Comparison of ENCODE assay signal across 1 cellular context in genomic region chr14:33812596-33812995, GRCh38.
A peak's percentile ranks its signal among the peaks of the same experiment; 100 is the strongest.
TF ChIP-seq lines count a peak whose summit lies in the region.

No MANE protein-coding gene starts in this region.

TF ChIP-seq in K562, 482 proteins besides CTCF, POLR2A, EP300 and RAD21 (continued from another document and continues in another):
- TF ChIP-seq VEZF1 (CRISPR knock-in tag; IDR thresholded peaks at IDR 0.05) (no peak), SRSF7 (optimal IDR thresholded peaks at IDR 0.05; ENCODE audit: low read depth, low read length) (no peak), NCOR1 (IDR thresholded peaks at IDR 0.05) (peak; percentile 24; the same call in 1 of the 2 replicates), EP400 (IDR thresholded peaks at IDR 0.05) (no peak), DLX4 (CRISPR knock-in tag; IDR thresholded peaks at IDR 0.05) (no peak), ELF2 (CRISPR knock-in tag; IDR thresholded peaks at IDR 0.05) (no peak), CBX3 (IDR thresholded peaks at IDR 0.05; ENCODE audit: borderline replicate concordance in 1 of 2, low read length in 2 of 2) (0 out of 3 replicates have a peak, but pooled peaks of 1 of the 2 experiments have one; percentile 32), SMARCA4 (IDR thresholded peaks at IDR 0.05) (peak; percentile 53; the same call in 1 of the 2 replicates), ZNF232 (CRISPR knock-in tag; IDR thresholded peaks at IDR 0.05) (no peak), CBX1 (IDR thresholded peaks at IDR 0.05; ENCODE audit: low read depth) (no peak), CHCHD3 (CRISPR knock-in tag; IDR thresholded peaks at IDR 0.05) (no peak), GATAD2A (IDR thresholded peaks at IDR 0.05) (0 out of 2 replicates have a peak, but pooled peaks have one; percentile 26), TAF9B (IDR thresholded peaks at IDR 0.05; ENCODE audit: partially characterized antibody) (no peak), MTF1 (CRISPR knock-in tag; IDR thresholded peaks at IDR 0.05; ENCODE audit: borderline replicate concordance) (no peak), ATF1 (CRISPR knock-in tag; IDR thresholded peaks at IDR 0.05) (no peak), ATF1 (tag; IDR thresholded peaks at IDR 0.05) (no peak), HOXB6 (CRISPR knock-in tag; IDR thresholded peaks at IDR 0.05; ENCODE audit: borderline replicate concordance) (no peak), ZBTB7A (IDR thresholded peaks at IDR 0.05; ENCODE audit: borderline replicate concordance, control insufficient read depth, low read depth, low read length) (no peak), BCOR (IDR thresholded peaks at IDR 0.05) (peak; percentile 90), FOS (IDR thresholded peaks at IDR 0.05; ENCODE audit: extremely low read depth, insufficient read length) (no peak), CHAMP1 (IDR thresholded peaks at IDR 0.05) (no peak), RBM25 (IDR thresholded peaks at IDR 0.05; ENCODE audit: low read depth, low read length, severe bottlenecking) (peak; percentile 96), ZNF707 (CRISPR knock-in tag; conservative IDR thresholded peaks at IDR 0.05) (no peak), MAFG (tag; conservative IDR thresholded peaks at IDR 0.05) (no peak), ARID1B (IDR thresholded peaks at IDR 0.05) (peak; percentile 81), PHF20 (IDR thresholded peaks at IDR 0.05; ENCODE audit: partially characterized antibody) (no peak), SMAD4 (CRISPR knock-in tag; conservative IDR thresholded peaks at IDR 0.05) (no peak), CXXC5 (CRISPR knock-in tag; IDR thresholded peaks at IDR 0.05) (no peak), ZNF699 (CRISPR knock-in tag; IDR thresholded peaks at IDR 0.05; ENCODE audit: insufficient replicate concordance) (no peak), NEUROD1 (IDR thresholded peaks at IDR 0.05; ENCODE audit: borderline replicate concordance, low read depth, low read length, partially characterized antibody) (no peak), HDAC1 (IDR thresholded peaks at IDR 0.05) (peak in 1 of 2 experiments; percentile 32; a peak in 1 of 4 replicates), KLF13 (tag; IDR thresholded peaks at IDR 0.05; ENCODE audit: borderline replicate concordance, low read depth) (no peak), FOXK2 (conservative IDR thresholded peaks at IDR 0.05 in 1 of 2, IDR thresholded peaks at IDR 0.05 in 1 of 2; ENCODE audit: low read depth in 2 of 2) (0 out of 4 replicates have a peak, but pooled peaks of 1 of the 2 experiments have one; percentile 41), GABPB1 (CRISPR knock-in tag; IDR thresholded peaks at IDR 0.05) (no peak), ZNF146 (CRISPR knock-in tag; IDR thresholded peaks at IDR 0.05; ENCODE audit: unreplicated experiment) (no peak), FOXA1 (IDR thresholded peaks at IDR 0.05; ENCODE audit: borderline replicate concordance) (no peak), WHSC1 (IDR thresholded peaks at IDR 0.05; ENCODE audit: low read length) (no peak), SETDB1 (IDR thresholded peaks at IDR 0.05; ENCODE audit: low read length) (no peak), POLR2H (tag; IDR thresholded peaks at IDR 0.05; ENCODE audit: low read depth) (no peak), TCF3 (CRISPR knock-in tag; IDR thresholded peaks at IDR 0.05) (peak; percentile 72), RAD51 (IDR thresholded peaks at IDR 0.05; ENCODE audit: borderline replicate concordance, low read depth) (no peak), CCNT2 (IDR thresholded peaks at IDR 0.05; ENCODE audit: borderline replicate concordance, extremely low read depth, insufficient read length, low read depth, low read length) (peak; percentile 24), MAX (CRISPR knock-in tag; IDR thresholded peaks at IDR 0.05) (no peak), PHB (CRISPR knock-in tag; IDR thresholded peaks at IDR 0.05) (no peak), ADNP (tag; IDR thresholded peaks at IDR 0.05) (peak; percentile 83), ZNF644 (tag; IDR thresholded peaks at IDR 0.05; ENCODE audit: low read depth) (no peak), ESRRA (IDR thresholded peaks at IDR 0.05; ENCODE audit: borderline replicate concordance, low read depth) (peak; percentile 95)
- TF ChIP-seq, protein P1, sequence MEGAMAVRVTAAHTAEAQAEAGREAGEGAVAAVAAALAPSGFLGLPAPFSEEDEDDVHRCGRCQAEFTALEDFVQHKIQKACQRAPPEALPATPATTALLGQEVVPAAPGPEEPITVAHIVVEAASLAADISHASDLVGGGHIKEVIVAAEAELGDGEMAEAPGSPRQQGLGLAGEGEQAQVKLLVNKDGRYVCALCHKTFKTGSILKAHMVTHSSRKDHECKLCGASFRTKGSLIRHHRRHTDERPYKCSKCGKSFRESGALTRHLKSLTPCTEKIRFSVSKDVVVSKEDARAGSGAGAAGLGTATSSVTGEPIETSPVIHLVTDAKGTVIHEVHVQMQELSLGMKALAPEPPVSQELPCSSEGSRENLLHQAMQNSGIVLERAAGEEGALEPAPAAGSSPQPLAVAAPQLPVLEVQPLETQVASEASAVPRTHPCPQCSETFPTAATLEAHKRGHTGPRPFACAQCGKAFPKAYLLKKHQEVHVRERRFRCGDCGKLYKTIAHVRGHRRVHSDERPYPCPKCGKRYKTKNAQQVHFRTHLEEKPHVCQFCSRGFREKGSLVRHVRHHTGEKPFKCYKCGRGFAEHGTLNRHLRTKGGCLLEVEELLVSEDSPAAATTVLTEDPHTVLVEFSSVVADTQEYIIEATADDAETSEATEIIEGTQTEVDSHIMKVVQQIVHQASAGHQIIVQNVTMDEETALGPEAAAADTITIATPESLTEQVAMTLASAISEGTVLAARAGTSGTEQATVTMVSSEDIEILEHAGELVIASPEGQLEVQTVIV (CRISPR knock-in tag; IDR thresholded peaks at IDR 0.05; ENCODE audit: borderline replicate concordance) = no peak
- TF ChIP-seq, protein P2, sequence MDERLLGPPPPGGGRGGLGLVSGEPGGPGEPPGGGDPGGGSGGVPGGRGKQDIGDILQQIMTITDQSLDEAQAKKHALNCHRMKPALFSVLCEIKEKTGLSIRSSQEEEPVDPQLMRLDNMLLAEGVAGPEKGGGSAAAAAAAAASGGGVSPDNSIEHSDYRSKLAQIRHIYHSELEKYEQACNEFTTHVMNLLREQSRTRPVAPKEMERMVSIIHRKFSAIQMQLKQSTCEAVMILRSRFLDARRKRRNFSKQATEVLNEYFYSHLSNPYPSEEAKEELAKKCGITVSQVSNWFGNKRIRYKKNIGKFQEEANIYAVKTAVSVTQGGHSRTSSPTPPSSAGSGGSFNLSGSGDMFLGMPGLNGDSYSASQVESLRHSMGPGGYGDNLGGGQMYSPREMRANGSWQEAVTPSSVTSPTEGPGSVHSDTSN (CRISPR knock-in tag; IDR thresholded peaks at IDR 0.05; ENCODE audit: low read depth) = no peak
- TF ChIP-seq, protein P2 (tag; conservative IDR thresholded peaks at IDR 0.05; ENCODE audit: low read depth) = peak; percentile 45; the same call in 1 of the 2 replicates
- TF ChIP-seq, protein P3, sequence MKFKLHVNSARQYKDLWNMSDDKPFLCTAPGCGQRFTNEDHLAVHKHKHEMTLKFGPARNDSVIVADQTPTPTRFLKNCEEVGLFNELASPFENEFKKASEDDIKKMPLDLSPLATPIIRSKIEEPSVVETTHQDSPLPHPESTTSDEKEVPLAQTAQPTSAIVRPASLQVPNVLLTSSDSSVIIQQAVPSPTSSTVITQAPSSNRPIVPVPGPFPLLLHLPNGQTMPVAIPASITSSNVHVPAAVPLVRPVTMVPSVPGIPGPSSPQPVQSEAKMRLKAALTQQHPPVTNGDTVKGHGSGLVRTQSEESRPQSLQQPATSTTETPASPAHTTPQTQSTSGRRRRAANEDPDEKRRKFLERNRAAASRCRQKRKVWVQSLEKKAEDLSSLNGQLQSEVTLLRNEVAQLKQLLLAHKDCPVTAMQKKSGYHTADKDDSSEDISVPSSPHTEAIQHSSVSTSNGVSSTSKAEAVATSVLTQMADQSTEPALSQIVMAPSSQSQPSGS (CRISPR knock-in tag; IDR thresholded peaks at IDR 0.05) = no peak
- TF ChIP-seq, protein P4, sequence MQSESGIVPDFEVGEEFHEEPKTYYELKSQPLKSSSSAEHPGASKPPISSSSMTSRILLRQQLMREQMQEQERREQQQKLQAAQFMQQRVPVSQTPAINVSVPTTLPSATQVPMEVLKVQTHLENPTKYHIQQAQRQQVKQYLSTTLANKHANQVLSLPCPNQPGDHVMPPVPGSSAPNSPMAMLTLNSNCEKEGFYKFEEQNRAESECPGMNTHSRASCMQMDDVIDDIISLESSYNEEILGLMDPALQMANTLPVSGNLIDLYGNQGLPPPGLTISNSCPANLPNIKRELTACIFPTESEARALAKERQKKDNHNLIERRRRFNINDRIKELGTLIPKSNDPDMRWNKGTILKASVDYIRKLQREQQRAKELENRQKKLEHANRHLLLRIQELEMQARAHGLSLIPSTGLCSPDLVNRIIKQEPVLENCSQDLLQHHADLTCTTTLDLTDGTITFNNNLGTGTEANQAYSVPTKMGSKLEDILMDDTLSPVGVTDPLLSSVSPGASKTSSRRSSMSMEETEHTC (IDR thresholded peaks at IDR 0.05) = no peak
- TF ChIP-seq, protein P5, sequence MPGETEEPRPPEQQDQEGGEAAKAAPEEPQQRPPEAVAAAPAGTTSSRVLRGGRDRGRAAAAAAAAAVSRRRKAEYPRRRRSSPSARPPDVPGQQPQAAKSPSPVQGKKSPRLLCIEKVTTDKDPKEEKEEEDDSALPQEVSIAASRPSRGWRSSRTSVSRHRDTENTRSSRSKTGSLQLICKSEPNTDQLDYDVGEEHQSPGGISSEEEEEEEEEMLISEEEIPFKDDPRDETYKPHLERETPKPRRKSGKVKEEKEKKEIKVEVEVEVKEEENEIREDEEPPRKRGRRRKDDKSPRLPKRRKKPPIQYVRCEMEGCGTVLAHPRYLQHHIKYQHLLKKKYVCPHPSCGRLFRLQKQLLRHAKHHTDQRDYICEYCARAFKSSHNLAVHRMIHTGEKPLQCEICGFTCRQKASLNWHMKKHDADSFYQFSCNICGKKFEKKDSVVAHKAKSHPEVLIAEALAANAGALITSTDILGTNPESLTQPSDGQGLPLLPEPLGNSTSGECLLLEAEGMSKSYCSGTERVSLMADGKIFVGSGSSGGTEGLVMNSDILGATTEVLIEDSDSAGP (CRISPR knock-in tag; IDR thresholded peaks at IDR 0.05) = no peak
- TF ChIP-seq, protein P6, sequence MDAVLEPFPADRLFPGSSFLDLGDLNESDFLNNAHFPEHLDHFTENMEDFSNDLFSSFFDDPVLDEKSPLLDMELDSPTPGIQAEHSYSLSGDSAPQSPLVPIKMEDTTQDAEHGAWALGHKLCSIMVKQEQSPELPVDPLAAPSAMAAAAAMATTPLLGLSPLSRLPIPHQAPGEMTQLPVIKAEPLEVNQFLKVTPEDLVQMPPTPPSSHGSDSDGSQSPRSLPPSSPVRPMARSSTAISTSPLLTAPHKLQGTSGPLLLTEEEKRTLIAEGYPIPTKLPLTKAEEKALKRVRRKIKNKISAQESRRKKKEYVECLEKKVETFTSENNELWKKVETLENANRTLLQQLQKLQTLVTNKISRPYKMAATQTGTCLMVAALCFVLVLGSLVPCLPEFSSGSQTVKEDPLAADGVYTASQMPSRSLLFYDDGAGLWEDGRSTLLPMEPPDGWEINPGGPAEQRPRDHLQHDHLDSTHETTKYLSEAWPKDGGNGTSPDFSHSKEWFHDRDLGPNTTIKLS (IDR thresholded peaks at IDR 0.05; ENCODE audit: borderline replicate concordance, low read depth) = no peak
